Comparison of ENCODE assay signal across 1 cellular context in the genomic region with DNA sequence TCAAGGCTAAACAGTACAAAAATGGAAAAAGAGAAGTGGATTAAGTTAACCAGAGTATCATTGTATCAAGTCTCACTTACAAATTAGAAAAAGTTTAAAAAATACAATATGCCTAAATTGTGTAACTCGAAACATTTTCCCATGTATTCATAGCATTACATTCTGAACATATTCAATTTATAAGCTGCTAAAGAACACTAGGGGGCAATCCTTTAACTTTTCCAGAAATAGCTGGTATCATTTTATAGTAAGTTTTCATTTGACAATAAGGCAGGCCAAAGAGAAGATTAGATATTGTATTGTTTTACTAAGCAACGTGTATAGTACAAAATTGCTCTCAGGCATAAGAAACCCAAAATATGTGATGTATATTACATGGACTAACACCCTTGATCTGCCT.
TF ChIP-seq lines count a peak whose summit lies in the region.

No MANE protein-coding gene starts in this region.

TF ChIP-seq in HCT116, 20 proteins besides CTCF, POLR2A, EP300 and RAD21:
- TF ChIP-seq ELF1 (IDR thresholded peaks at IDR 0.05; ENCODE audit: borderline replicate concordance, low read depth) (no peak), JUND (IDR thresholded peaks at IDR 0.05) (no peak), SP1 (IDR thresholded peaks at IDR 0.05; ENCODE audit: low read depth) (no peak), ZNF274 (IDR thresholded peaks at IDR 0.05; ENCODE audit: low read depth, low read length) (no peak)
- TF ChIP-seq, protein P1, sequence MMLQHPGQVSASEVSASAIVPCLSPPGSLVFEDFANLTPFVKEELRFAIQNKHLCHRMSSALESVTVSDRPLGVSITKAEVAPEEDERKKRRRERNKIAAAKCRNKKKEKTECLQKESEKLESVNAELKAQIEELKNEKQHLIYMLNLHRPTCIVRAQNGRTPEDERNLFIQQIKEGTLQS (IDR thresholded peaks at IDR 0.05) = no peak
